In the genomic region with DNA sequence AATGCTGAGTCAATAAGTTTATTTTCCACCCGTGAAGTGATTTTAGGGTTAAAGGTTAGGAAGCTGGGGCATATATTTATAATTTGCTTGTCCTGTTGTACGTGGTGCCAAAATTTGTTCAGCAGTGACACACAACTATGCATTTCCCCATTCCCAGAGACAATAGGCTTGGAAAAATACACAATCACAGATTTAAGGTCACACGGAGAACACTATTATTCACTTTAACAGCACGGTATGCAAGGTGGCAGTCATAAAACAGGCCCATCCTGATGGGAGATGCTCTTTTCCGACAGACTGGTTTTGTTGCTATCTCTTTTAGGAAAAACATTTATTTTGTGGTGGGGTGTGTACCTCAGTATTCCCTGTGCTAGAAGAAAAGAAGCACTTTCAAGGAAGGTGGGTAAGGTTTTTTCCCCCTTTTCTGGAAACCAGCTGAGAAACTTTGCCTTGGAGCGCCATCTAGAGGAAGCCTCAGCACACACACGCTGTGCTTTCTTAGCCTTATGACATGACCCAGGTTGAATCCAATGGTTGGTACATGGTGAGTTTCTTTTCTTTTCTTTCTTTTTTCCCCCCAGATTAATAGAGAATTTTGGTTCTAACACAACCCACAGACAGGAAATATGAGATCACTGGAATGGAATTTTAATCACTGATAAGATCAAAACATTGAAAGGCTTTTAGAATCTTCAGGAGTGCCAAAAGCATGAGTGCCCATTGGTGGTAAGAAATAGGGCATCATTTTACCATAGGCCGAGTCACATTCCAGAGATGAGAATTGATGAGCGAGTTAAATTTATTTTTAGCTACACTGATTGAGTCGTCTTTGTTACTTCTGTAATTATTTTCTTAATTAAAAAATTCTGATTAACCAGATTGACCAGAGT, we compare ENCODE assay signal across 1 cellular context.
TF ChIP-seq lines count a peak whose summit lies in the region.

No MANE protein-coding gene starts in this region.

TF ChIP-seq in HCT116, 20 proteins besides CTCF, POLR2A, EP300 and RAD21 (continued from another document):
- TF ChIP-seq ELF1 (IDR thresholded peaks at IDR 0.05; ENCODE audit: borderline replicate concordance, low read depth), result no peak
